In the genomic region with DNA sequence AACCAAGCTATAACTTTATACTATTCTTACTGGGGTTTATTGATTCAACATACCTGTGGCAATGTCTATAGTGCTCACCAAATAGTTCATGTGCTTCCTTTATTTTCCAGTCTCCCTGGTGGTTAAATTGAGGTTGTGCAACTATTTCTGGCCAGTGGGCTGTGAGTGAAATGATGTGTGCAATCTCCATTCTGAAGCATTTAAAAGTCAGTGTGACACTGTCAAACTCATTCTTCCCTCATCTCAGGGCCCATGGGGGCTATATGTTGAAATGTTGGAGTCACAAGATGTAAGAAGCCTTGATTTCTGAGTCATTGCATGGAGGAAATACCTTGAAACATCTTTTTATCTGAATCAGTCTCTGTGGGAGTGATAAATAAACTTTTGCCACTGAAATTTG, we compare ENCODE assay signal across 1 cellular context.
TF ChIP-seq lines count a peak whose summit lies in the region.

No MANE protein-coding gene starts in this region.

TF ChIP-seq in SK-N-SH treated with all-trans-retinoic acid at 6 μM for 48 hours, 23 proteins besides CTCF, POLR2A, EP300 and RAD21 (continued from another document):
- TF ChIP-seq TSHZ2 (CRISPR knock-in tag; IDR thresholded peaks at IDR 0.05) (no peak), GLIS3 (CRISPR knock-in tag; IDR thresholded peaks at IDR 0.05) (no peak), PPARA (CRISPR knock-in tag; IDR thresholded peaks at IDR 0.05; ENCODE audit: borderline replicate concordance) (no peak), TOX (CRISPR knock-in tag; IDR thresholded peaks at IDR 0.05; ENCODE audit: borderline replicate concordance) (no peak), ARNTL (CRISPR knock-in tag; IDR thresholded peaks at IDR 0.05; ENCODE audit: borderline replicate concordance, low read depth) (no peak)
- TF ChIP-seq, protein P1, sequence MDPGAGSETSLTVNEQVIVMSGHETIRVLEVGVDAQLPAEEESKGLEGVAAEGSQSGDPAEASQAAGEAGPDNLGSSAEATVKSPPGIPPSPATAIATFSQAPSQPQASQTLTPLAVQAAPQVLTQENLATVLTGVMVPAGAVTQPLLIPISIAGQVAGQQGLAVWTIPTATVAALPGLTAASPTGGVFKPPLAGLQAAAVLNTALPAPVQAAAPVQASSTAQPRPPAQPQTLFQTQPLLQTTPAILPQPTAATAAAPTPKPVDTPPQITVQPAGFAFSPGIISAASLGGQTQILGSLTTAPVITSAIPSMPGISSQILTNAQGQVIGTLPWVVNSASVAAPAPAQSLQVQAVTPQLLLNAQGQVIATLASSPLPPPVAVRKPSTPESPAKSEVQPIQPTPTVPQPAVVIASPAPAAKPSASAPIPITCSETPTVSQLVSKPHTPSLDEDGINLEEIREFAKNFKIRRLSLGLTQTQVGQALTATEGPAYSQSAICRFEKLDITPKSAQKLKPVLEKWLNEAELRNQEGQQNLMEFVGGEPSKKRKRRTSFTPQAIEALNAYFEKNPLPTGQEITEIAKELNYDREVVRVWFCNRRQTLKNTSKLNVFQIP (CRISPR knock-in tag; IDR thresholded peaks at IDR 0.05; ENCODE audit: borderline replicate concordance, low read depth): no peak
TF ChIP-seq in SK-N-SH treated with all-trans-retinoic acid at 6 μM for 48 hours: peak in this region for 0.
